Comparison of ENCODE assay signal across 14 cellular contexts in genomic region chr1:192578144-192578909, GRCh38. TPM values are rescaled to one million over a fixed set of nuclear protein-coding genes. Genes with fewer than 3 reads are reported as not detected.
DNase-seq lines count a peak whose midpoint lies in the region; ATAC-seq and TF ChIP-seq lines count a peak whose summit lies in the region.
"Had no signal": no experiment of that assay in that cellular context is flagged by ENCODE, and none has a peak within 500 bp of the region (broad histone marks: within the 10 kb centered on the region; RNA-seq: fewer than 3 reads in every experiment).

No MANE protein-coding gene starts in this region.

- peaks cover 33% of the 10 kb centered on the region for H3K36me3 ChIP-seq in KMS-11 (ENCODE audit: insufficient read depth)
- no peaks in the 10 kb centered on the region for H3K36me3 ChIP-seq in stomach
- no peaks in the 10 kb centered on the region for H3K36me3 ChIP-seq in mesenchymal stem cell (ENCODE audit: control insufficient read depth in 1 of 2, insufficient read depth in 2 of 2, low read depth in 1 of 2, low read length in 2 of 2)
- H3K36me3 ChIP-seq: left ventricle myocardium inferior had no signal

- no peak for TF ChIP-seq EP300 in stomach (IDR thresholded peaks at IDR 0.05)

- H3K4ac ChIP-seq in mesenchymal stem cell (ENCODE audit: low read depth in 1 of 2, low read length in 2 of 2): no peak overlapping the region

- H3K18ac ChIP-seq in mesenchymal stem cell (ENCODE audit: low read depth in 1 of 2, low read length in 2 of 2): no peak overlapping the region

- H3K4me2 ChIP-seq in KMS-11: peak overlapping the region; percentile 95
- no peak overlapping the region for H3K4me2 ChIP-seq in mesenchymal stem cell (ENCODE audit: low read length, poor library complexity, severe bottlenecking)
- H3K4me2 ChIP-seq: A549 had no signal

- H3K27me3 Mint-ChIP-seq in T-helper 1 cell treated with Interleukin-12 subunit alpha and Interleukin-12 subunit beta and Interleukin-4 antibody, amounts not matched to agents 30 μg/mL and 1 μg/mL, for 36 hours (ENCODE audit: low read depth): peaks cover 4% of the 10 kb centered on the region
- no peaks in the 10 kb centered on the region for H3K27me3 Mint-ChIP-seq in effector memory CD8-positive, alpha-beta T cell

- H3K14ac ChIP-seq in mesenchymal stem cell (ENCODE audit: low read length in 2 of 2): no peak overlapping the region

- H3K27me3 ChIP-seq in KMS-11 (ENCODE audit: insufficient read depth, low read depth): no peaks in the 10 kb centered on the region
- H3K27me3 ChIP-seq in stomach: no peaks in the 10 kb centered on the region
- H3K27me3 ChIP-seq in mesenchymal stem cell (ENCODE audit: control insufficient read depth in 1 of 2, insufficient read depth in 1 of 2, low read length in 2 of 2): no peaks in the 10 kb centered on the region

- H3K27ac ChIP-seq in KMS-11 (peak overlapping the region; percentile 92), stomach (peak overlapping the region in 3 of 5 donors; percentile 28 to 40 (median 31)), mesenchymal stem cell (ENCODE audit: low read length, poor library complexity, severe bottlenecking) (no peak overlapping the region)
- H3K27ac ChIP-seq: A549, left ventricle myocardium inferior had no signal

- H3K9me3 Mint-ChIP-seq in T-helper 1 cell treated with Interleukin-12 subunit alpha and Interleukin-12 subunit beta and Interleukin-4 antibody, amounts not matched to agents 30 μg/mL and 1 μg/mL, for 36 hours: no peaks in the 10 kb centered on the region
- no peaks in the 10 kb centered on the region for H3K9me3 Mint-ChIP-seq in effector memory CD8-positive, alpha-beta T cell

- intact Hi-C loops in stomach (cut with DNase I; ENCODE audit: low total_unique reads): no loop called here

- no peak for ATAC-seq in effector memory CD8-positive, alpha-beta T cell (replicated peaks)
- ATAC-seq: A549 had no signal

- H3K23ac ChIP-seq in mesenchymal stem cell (ENCODE audit: low read length in 2 of 2): no peak overlapping the region

- 69 to 88% (median 74%) methylated on average over 1 of the region's 1 CpG for WGBS in stomach, 5 donors
- WGBS in mesenchymal stem cell: no CpG with 5 or more reads among the region's 1 CpG

- H3K4me3 ChIP-seq in KMS-11 (IDR thresholded peaks at IDR 0.05; ENCODE audit: insufficient read depth, low read depth, low read length) (peak overlapping the region; percentile 66), stomach (peak overlapping the region in 2 of 4 donors; percentile 23 to 31), mesenchymal stem cell (ENCODE audit: insufficient read depth in 1 of 2, low read depth in 1 of 2, low read length in 2 of 2) (no peak overlapping the region)
- H3K4me3 ChIP-seq: A549, left ventricle myocardium inferior had no signal

- H3K9me3 ChIP-seq in stomach (no peaks in the 10 kb centered on the region), mesenchymal stem cell (ENCODE audit: control insufficient read depth, low read length) (no peaks in the 10 kb centered on the region)
- H3K9me3 ChIP-seq: A549, left ventricle myocardium inferior had no signal

- H3K27ac Mint-ChIP-seq in T-helper 1 cell treated with Interleukin-12 subunit alpha and Interleukin-12 subunit beta and Interleukin-4 antibody, amounts not matched to agents 30 μg/mL and 1 μg/mL, for 36 hours: peak overlapping the region; percentile 52
- peak overlapping the region; percentile 96 to 100 for H3K27ac Mint-ChIP-seq in effector memory CD8-positive, alpha-beta T cell

- H3K4me1 ChIP-seq in KMS-11 (ENCODE audit: low read depth, poor library complexity, severe bottlenecking) (peaks cover 68% of the 10 kb centered on the region), stomach (peaks cover 0 to 34% (median 24%) of the 10 kb centered on the region in 4 donors), mesenchymal stem cell (ENCODE audit: control insufficient read depth, insufficient read depth, low read depth, low read length) (no peaks in the 10 kb centered on the region)
- H3K4me1 ChIP-seq: A549, left ventricle myocardium inferior had no signal

- H2BK15ac ChIP-seq in mesenchymal stem cell (ENCODE audit: low read depth, poor library complexity, severe bottlenecking): no peak overlapping the region

- H3K36me3 Mint-ChIP-seq in T-helper 1 cell treated with Interleukin-12 subunit alpha and Interleukin-12 subunit beta and Interleukin-4 antibody, amounts not matched to agents 30 μg/mL and 1 μg/mL, for 36 hours (ENCODE audit: low read depth): peaks cover 36% of the 10 kb centered on the region
- H3K36me3 Mint-ChIP-seq in effector memory CD8-positive, alpha-beta T cell (ENCODE audit: insufficient read depth): peaks cover 59% of the 10 kb centered on the region

- H3K79me2 ChIP-seq in KMS-11 (ENCODE audit: insufficient read depth, low read depth): peaks cover 46% of the 10 kb centered on the region

- H3K4me1 Mint-ChIP-seq in T-helper 1 cell treated with Interleukin-12 subunit alpha and Interleukin-12 subunit beta and Interleukin-4 antibody, amounts not matched to agents 30 μg/mL and 1 μg/mL, for 36 hours (ENCODE audit: low read depth): peaks cover 53% of the 10 kb centered on the region
- peaks cover 11 to 40% of the 10 kb centered on the region in 2 donors for H3K4me1 Mint-ChIP-seq in effector memory CD8-positive, alpha-beta T cell (ENCODE audit: low read depth in 2 of 2)

- no peak for TF ChIP-seq CTCF in KMS-11 (conservative IDR thresholded peaks at IDR 0.05; ENCODE audit: low read depth, low read length)
- TF ChIP-seq CTCF in stomach (IDR thresholded peaks at IDR 0.05): no peak

- H3K9ac ChIP-seq in KMS-11 (peak overlapping the region; percentile 94), mesenchymal stem cell (ENCODE audit: low read length) (no peak overlapping the region)

- no peak overlapping the region for H2AFZ ChIP-seq in KMS-11 (ENCODE audit: low read depth)
- no peak overlapping the region for H2AFZ ChIP-seq in mesenchymal stem cell (ENCODE audit: low read depth, low read length)

- H4K20me1 ChIP-seq in KMS-11 (ENCODE audit: insufficient read depth): peaks cover 12% of the 10 kb centered on the region; the same call in 1 of the 2 replicates

- no peaks in the 10 kb centered on the region for H3K79me1 ChIP-seq in mesenchymal stem cell (replicated peaks; ENCODE audit: low read length, poor library complexity, severe bottlenecking)

- no peak for DNase-seq in T-helper 1 cell
- no peak for DNase-seq in effector memory CD8-positive, alpha-beta T cell
- no peak for DNase-seq in stomach
- DNase-seq in mesenchymal stem cell: no peak
- no peak for DNase-seq in stimulated activated CD4-positive, alpha-beta T cell treated with anti-CD3 and anti-CD28 coated beads, Interleukin-2, amount 100 ng/mL, for 24 hours
- no peak for DNase-seq in stimulated activated CD4-positive, alpha-beta T cell treated with anti-CD3 and anti-CD28 coated beads, Interleukin-4, amount 100 ng/mL, for 24 hours
- DNase-seq: effector CD8-positive, alpha-beta T cell; KBM-7; left ventricle myocardium inferior; NCI-H2029; posterior cingulate gyrus had no signal

- H2BK5ac ChIP-seq in mesenchymal stem cell (ENCODE audit: low read depth, low read length, poor library complexity, severe bottlenecking): no peak overlapping the region

- peak overlapping the region; percentile 84 for H3K4me3 Mint-ChIP-seq in T-helper 1 cell treated with Interleukin-12 subunit alpha and Interleukin-12 subunit beta and Interleukin-4 antibody, amounts not matched to agents 30 μg/mL and 1 μg/mL, for 36 hours
- H3K4me3 Mint-ChIP-seq in effector memory CD8-positive, alpha-beta T cell: peak overlapping the region; percentile 79 to 87

- H4K8ac ChIP-seq in mesenchymal stem cell (ENCODE audit: low read length): no peak overlapping the region

- H2AK5ac ChIP-seq in mesenchymal stem cell (ENCODE audit: low read length, severe bottlenecking): no peak overlapping the region

- no peak overlapping the region for H2BK120ac ChIP-seq in mesenchymal stem cell (ENCODE audit: low read depth, low read length)

- TF ChIP-seq POLR2A in stomach (IDR thresholded peaks at IDR 0.05): no peak

- H4K91ac ChIP-seq in mesenchymal stem cell (ENCODE audit: low read length): no peak overlapping the region

- no peak overlapping the region for H2BK12ac ChIP-seq in mesenchymal stem cell (ENCODE audit: low read length in 2 of 2)

RNA-seq across cellular contexts. Expression of gene RGS1, which starts 2.8 kb away (rescaled TPM):
- 10 to 100 TPM in 3 of 5 donors, 1 to 10 TPM in 2; 1.8 to 39.3 (median 25.1) TPM for total RNA-seq in stomach
- 10 to 100 TPM; 12.8 to 22.2 (median 13.1) TPM for polyA plus RNA-seq in stomach
- 64.0 TPM for polyA plus RNA-seq in mesenchymal stem cell (2013, experiment 1 of 2)
- 68.9 TPM for polyA plus RNA-seq in mesenchymal stem cell (2013, experiment 2 of 2)
- polyA plus RNA-seq: A549 had no signal

RNA-seq across cellular contexts. Expression of gene RGS13, which starts 57.6 kb away (rescaled TPM):
- 1 to 10 TPM in 2 of 5 donors, under 1 TPM in 1, not detected in 2; 0.73 to 3.9 (median 1.4) TPM for total RNA-seq in stomach
- polyA plus RNA-seq in stomach: 1 to 10 TPM; 1.1 to 7.5 (median 2.6) TPM
- not detected for polyA plus RNA-seq in mesenchymal stem cell (2013, experiment 1 of 2)
- polyA plus RNA-seq in mesenchymal stem cell (2013, experiment 2 of 2): not detected
- polyA plus RNA-seq: A549 had no signal
